In the genomic region with DNA sequence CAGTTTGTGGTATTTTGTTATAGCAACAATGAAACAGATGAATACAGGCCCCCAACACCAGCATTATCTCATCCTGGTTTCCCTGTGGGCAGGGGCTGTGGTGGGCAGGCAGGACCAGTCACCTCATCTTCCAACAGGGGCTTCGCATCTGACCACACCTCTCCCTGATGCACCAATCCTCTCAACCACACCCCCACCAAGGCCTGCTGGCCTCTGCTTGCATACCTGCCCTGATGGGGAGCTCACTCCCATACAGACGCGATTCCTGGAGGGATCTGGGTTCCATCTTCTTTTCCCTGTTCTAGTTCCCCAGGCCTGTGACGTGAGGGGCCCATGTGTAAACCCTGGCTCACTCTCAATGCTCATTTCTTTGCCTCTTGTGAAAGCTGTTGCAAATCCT, we compare ENCODE assay signal across 3 cellular contexts. TPM values are rescaled to one million over a fixed set of nuclear protein-coding genes. Genes with fewer than 3 reads are reported as not detected.
"Had no signal": no experiment of that assay in that cellular context is flagged by ENCODE, and none has a peak within 500 bp of the region (broad histone marks: within the 10 kb centered on the region; RNA-seq: fewer than 3 reads in every experiment).

No MANE protein-coding gene starts in this region.

RNA-seq across cellular contexts. Expression of gene KCNJ12, which starts 56.9 kb away (rescaled TPM):
- total RNA-seq: esophagus mucosa, lung microvascular endothelial cell had no signal
- polyA plus RNA-seq: naive thymus-derived CD4-positive, alpha-beta T cell had no signal
